In the genomic region with DNA sequence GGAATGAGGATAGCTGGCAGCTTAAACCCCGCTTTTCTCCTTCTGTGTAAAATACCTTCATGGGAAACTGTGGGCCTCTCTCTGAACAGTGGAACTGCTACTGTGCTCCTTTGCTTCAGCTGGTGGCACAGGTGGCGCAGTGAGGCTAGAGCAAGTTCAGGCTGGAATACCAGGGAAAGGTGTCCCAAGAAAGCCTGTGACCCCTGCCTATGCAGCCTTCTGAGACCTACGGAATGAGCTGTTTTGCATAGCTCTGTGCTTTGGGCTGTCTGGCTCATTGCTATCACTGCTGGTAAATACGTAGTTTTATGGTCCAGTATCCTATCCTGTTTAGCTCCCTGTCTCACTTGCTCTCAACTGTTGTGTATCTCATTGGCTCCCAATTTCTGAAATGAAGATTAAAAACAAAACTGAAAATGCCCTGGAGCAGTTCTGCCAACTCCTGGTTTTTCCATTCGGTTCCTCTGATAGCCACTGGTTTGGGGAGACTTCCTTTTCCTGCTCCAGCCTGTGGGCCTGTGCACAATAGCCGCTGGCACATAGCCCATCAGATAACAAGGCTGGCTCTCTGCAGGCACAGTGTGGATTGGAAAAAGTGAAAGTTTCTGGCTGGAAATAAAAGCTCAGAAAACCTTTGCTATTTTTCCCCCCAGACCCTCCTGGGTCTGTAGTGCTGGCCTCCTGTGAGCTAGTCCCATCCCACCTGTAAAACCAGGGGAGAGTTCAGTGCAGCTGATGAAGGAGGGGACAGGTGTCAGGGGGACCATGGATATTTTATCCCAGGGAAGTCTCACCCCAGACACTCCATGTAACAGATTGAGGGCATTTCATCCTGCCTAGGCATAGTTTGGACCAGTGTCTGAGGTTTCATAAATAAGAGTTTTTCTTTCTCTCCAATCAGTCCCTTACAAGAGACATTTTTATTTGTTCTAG, we compare ENCODE assay signal across 8 cellular contexts. TPM values are rescaled to one million over a fixed set of nuclear protein-coding genes. Genes with fewer than 3 reads are reported as not detected.
DNase-seq lines count a peak whose midpoint lies in the region; TF ChIP-seq lines count a peak whose summit lies in the region.

No MANE protein-coding gene starts in this region.

- no peak for TF ChIP-seq CTCF in mesothelial cell of epicardium (IDR thresholded peaks at IDR 0.05; ENCODE audit: unreplicated experiment)

- H3K9ac ChIP-seq in duodenal mucosa (ENCODE audit: low read depth in 1 of 2, low read length in 2 of 2): peak overlapping the region; percentile 32 to 45

- peaks cover 0 to 15% of the 10 kb centered on the region in 2 donors for H3K36me3 ChIP-seq in duodenal mucosa (ENCODE audit: control insufficient read depth in 1 of 2, insufficient read depth in 2 of 2, low read length in 2 of 2)

- peak overlapping the region; percentile 94 for H3K27ac Mint-ChIP-seq in mesothelial cell of epicardium

- H3K4me1 ChIP-seq in duodenal mucosa (ENCODE audit: control insufficient read depth in 1 of 2, insufficient read depth in 2 of 2, low read length in 2 of 2): peaks cover 25 to 29% of the 10 kb centered on the region in 2 donors

- no peaks in the 10 kb centered on the region for H3K9me3 ChIP-seq in duodenal mucosa (ENCODE audit: control insufficient read depth in 1 of 2, low read length in 2 of 2)

- DNase-seq in EL: peak; percentile 94
- peak; percentile 84 for DNase-seq in NCI-H774 (lab: John Stamatoyannopoulos, UW)
- DNase-seq in mesothelial cell of epicardium (ENCODE audit: low spot score in 2 of 2, unreplicated experiment in 2 of 2): peak; percentile 61 to 74
- DNase-seq in NAMALWA (ENCODE audit: low spot score): no peak
- no peak for DNase-seq in NCI-H2227 (lab: John Stamatoyannopoulos, UW; ENCODE audit: unreplicated experiment)
- DNase-seq in NK-92 treated with Interleukin-12 subunit alpha and Interleukin-12 subunit beta, amount 100 ng/mL, for 24 hours (lab: John Stamatoyannopoulos, UW): no peak
- DNase-seq in NCI-H1436 treated with DMSO at 0.1 percent for 48 hours (lab: John Stamatoyannopoulos, UW): no peak

- no peaks in the 10 kb centered on the region for H3K27me3 Mint-ChIP-seq in mesothelial cell of epicardium (ENCODE audit: low read depth)

- H3K4me3 Mint-ChIP-seq in mesothelial cell of epicardium: no peak overlapping the region

- H3K36me3 Mint-ChIP-seq in mesothelial cell of epicardium: peaks cover under 1% of the 10 kb centered on the region

- peak overlapping the region; percentile 8 to 56 for H3K4me3 ChIP-seq in duodenal mucosa (ENCODE audit: low read depth in 1 of 2, low read length in 2 of 2)

- H3K9me3 Mint-ChIP-seq in mesothelial cell of epicardium: no peaks in the 10 kb centered on the region

- H3K27me3 ChIP-seq in duodenal mucosa (ENCODE audit: control insufficient read depth in 1 of 2, insufficient read depth in 2 of 2, low read length in 2 of 2): no peaks in the 10 kb centered on the region

- peaks cover 44% of the 10 kb centered on the region for H3K4me1 Mint-ChIP-seq in mesothelial cell of epicardium

- H3K27ac ChIP-seq in duodenal mucosa (ENCODE audit: low read depth, low read length): peak overlapping the region; percentile 63

RNA-seq across cellular contexts. Expression of gene LIMD2, which starts 24.1 kb away (rescaled TPM):
- 76.5 to 79.3 TPM (median 77.0 TPM) in 3 replicates for total RNA-seq in mesothelial cell of epicardium

RNA-seq across cellular contexts. Expression of gene MAP3K3, which starts 53.7 kb away (rescaled TPM):
- 23.1 to 24.0 TPM (median 23.4 TPM) in 3 replicates for total RNA-seq in mesothelial cell of epicardium

Comparison
In these comparisons a context has a peak if more than half of its experiments do, and no peak if none do; other contexts are left out.
1. DNase-seq: peak in EL (single experiment), NCI-H774 (single experiment) and mesothelial cell of epicardium (2 of 2); none in NAMALWA (single experiment), NCI-H2227 (single experiment), NK-92 treated with Interleukin-12 subunit alpha and Interleukin-12 subunit beta, amount 100 ng/mL, for 24 hours (single experiment) and NCI-H1436 treated with DMSO at 0.1 percent for 48 hours (single experiment).